ENCODE assay signal across 8 cellular contexts in genomic region chr15:83248151-83248851, GRCh38. TPM values are rescaled to one million over a fixed set of nuclear protein-coding genes. Genes with fewer than 3 reads are reported as not detected.
A peak's percentile ranks its signal among the peaks of the same experiment; 100 is the strongest.
DNase-seq lines count a peak whose midpoint lies in the region; ATAC-seq and TF ChIP-seq lines count a peak whose summit lies in the region.

No MANE protein-coding gene starts in this region.

- no peak overlapping the region for H3K27ac ChIP-seq in CD4-positive, alpha-beta memory T cell (ENCODE audit: low read depth, low read length)

- peaks cover 0 to 2% (median 0%) of the 10 kb centered on the region in 8 donors for H3K9me3 Mint-ChIP-seq in CD4-positive, alpha-beta memory T cell
- H3K9me3 Mint-ChIP-seq in activated T-helper 1 cell treated with anti-CD3 and anti-CD28 coated beads, Interleukin-12 subunit alpha, Interleukin-12 subunit beta, Interleukin-2, Interleukin-4 antibody, amounts not matched to agents 30 ng/mL and 10 ng/mL and 1 ng/mL, durations not matched to agents 14 hours and 24 hours and 36 hours = no peaks in the 10 kb centered on the region

- no peaks in the 10 kb centered on the region for H3K27me3 ChIP-seq in CD4-positive, alpha-beta memory T cell (ENCODE audit: insufficient read depth, low read length)

- no peaks in the 10 kb centered on the region for H3K4me1 ChIP-seq in CD4-positive, alpha-beta memory T cell (ENCODE audit: insufficient read depth, low read length)

- no peak overlapping the region for H3K4me3 ChIP-seq in CD4-positive, alpha-beta memory T cell (ENCODE audit: low read length in 2 of 2)

- ATAC-seq in left ventricle myocardium superior = peak; percentile 55
- ATAC-seq in HG03378 (IDR thresholded peaks at IDR 0.05; ENCODE audit: unreplicated experiment) = no peak
- no peak for ATAC-seq in GM21447 (IDR thresholded peaks at IDR 0.05; ENCODE audit: unreplicated experiment)

- peaks cover 21 to 25% of the 10 kb centered on the region in 2 donors for H3K27me3 Mint-ChIP-seq in CD4-positive, alpha-beta memory T cell
- peaks cover 28% of the 10 kb centered on the region for H3K27me3 Mint-ChIP-seq in activated T-helper 1 cell treated with anti-CD3 and anti-CD28 coated beads, Interleukin-12 subunit alpha, Interleukin-12 subunit beta, Interleukin-2, Interleukin-4 antibody, amounts not matched to agents 30 ng/mL and 10 ng/mL and 1 ng/mL, durations not matched to agents 14 hours and 24 hours and 36 hours (ENCODE audit: insufficient read depth)

- no peaks in the 10 kb centered on the region for H3K9me3 ChIP-seq in CD4-positive, alpha-beta memory T cell (ENCODE audit: control insufficient read depth in 1 of 2, low read length in 2 of 2)

- POLR2A ChIA-PET in CD4-positive, alpha-beta memory T cell (lab: Charles Lee; ENCODE audit: partially characterized antibody) = no interaction called here

- no peaks in the 10 kb centered on the region for H3K4me1 Mint-ChIP-seq in CD4-positive, alpha-beta memory T cell
- H3K4me1 Mint-ChIP-seq in activated T-helper 1 cell treated with anti-CD3 and anti-CD28 coated beads, Interleukin-12 subunit alpha, Interleukin-12 subunit beta, Interleukin-2, Interleukin-4 antibody, amounts not matched to agents 30 ng/mL and 10 ng/mL and 1 ng/mL, durations not matched to agents 14 hours and 24 hours and 36 hours (ENCODE audit: low read depth) = no peaks in the 10 kb centered on the region

- H3K27ac Mint-ChIP-seq in CD4-positive, alpha-beta memory T cell = no peak overlapping the region
- no peak overlapping the region for H3K27ac Mint-ChIP-seq in activated T-helper 1 cell treated with anti-CD3 and anti-CD28 coated beads, Interleukin-12 subunit alpha, Interleukin-12 subunit beta, Interleukin-2, Interleukin-4 antibody, amounts not matched to agents 30 ng/mL and 10 ng/mL and 1 ng/mL, durations not matched to agents 14 hours and 24 hours and 36 hours

- no peaks in the 10 kb centered on the region for H3K36me3 Mint-ChIP-seq in CD4-positive, alpha-beta memory T cell
- H3K36me3 Mint-ChIP-seq in activated T-helper 1 cell treated with anti-CD3 and anti-CD28 coated beads, Interleukin-12 subunit alpha, Interleukin-12 subunit beta, Interleukin-2, Interleukin-4 antibody, amounts not matched to agents 30 ng/mL and 10 ng/mL and 1 ng/mL, durations not matched to agents 14 hours and 24 hours and 36 hours (ENCODE audit: low read depth) = no peaks in the 10 kb centered on the region

- in situ Hi-C loops in GM13976 (cut with MboI; ENCODE audit: low sequenced_read_pairs, unreplicated experiment) = no loop called here

- intact Hi-C loops in CD4-positive, alpha-beta memory T cell (cut with micrococcal nuclease) = loop anchor here (10.0 kb wide), 1 partner anchor 306 kb away; no protein-coding TSS in a partner anchor
- intact Hi-C loops in activated T-helper 1 cell treated with anti-CD3 and anti-CD28 coated beads, Interleukin-12 subunit alpha, Interleukin-12 subunit beta, Interleukin-2, Interleukin-4 antibody, amounts not matched to agents 30 ng/mL and 10 ng/mL and 1 ng/mL, durations not matched to agents 14 hours and 24 hours and 36 hours (cut with micrococcal nuclease) = loop anchor here (1.0 to 2.0 kb wide), 3 partner anchors 132 to 311 kb away; no protein-coding TSS in a partner anchor
- intact Hi-C loops in left ventricle myocardium superior (cut with micrococcal nuclease) = no loop called here

- TF ChIP-seq CTCF in GM13976 (IDR thresholded peaks at IDR 0.05; ENCODE audit: borderline replicate concordance, control extremely low read depth, extremely low read depth, insufficient read depth, missing control alignments) = peak; percentile 84

- H3K4me3 Mint-ChIP-seq in CD4-positive, alpha-beta memory T cell = no peak overlapping the region
- no peak overlapping the region for H3K4me3 Mint-ChIP-seq in activated T-helper 1 cell treated with anti-CD3 and anti-CD28 coated beads, Interleukin-12 subunit alpha, Interleukin-12 subunit beta, Interleukin-2, Interleukin-4 antibody, amounts not matched to agents 30 ng/mL and 10 ng/mL and 1 ng/mL, durations not matched to agents 14 hours and 24 hours and 36 hours

- no peaks in the 10 kb centered on the region for H3K36me3 ChIP-seq in CD4-positive, alpha-beta memory T cell (ENCODE audit: insufficient read depth, low read length)

- DNase-seq in CD4-positive, alpha-beta memory T cell = peak in 4 of 5 donors; percentile 18 to 37 (median 32)
- DNase-seq in GM13976 (ENCODE audit: low spot score) = peak; percentile 38
- DNase-seq in NCI-H2029 treated with DMSO at 0.1 percent for 48 hours (lab: John Stamatoyannopoulos, UW) = peak; percentile 2
- DNase-seq in activated T-helper 1 cell treated with anti-CD3 and anti-CD28 coated beads, Interleukin-12 subunit alpha, Interleukin-12 subunit beta, Interleukin-2, Interleukin-4 antibody, amounts not matched to agents 30 ng/mL and 10 ng/mL and 1 ng/mL, durations not matched to agents 14 hours and 24 hours and 36 hours (ENCODE audit: low spot score) = peak; percentile 29
- no peak for DNase-seq in left ventricle myocardium superior
- peak; percentile 75 for DNase-seq in retina

- CTCF ChIA-PET in CD4-positive, alpha-beta memory T cell (lab: Charles Lee; ENCODE audit: partially characterized antibody) = interaction anchor here (0.6 to 4.7 kb wide), 18 partner anchors 8 to 578 kb away, joined by 3 to 20 read pairs (median 4); no protein-coding TSS in a partner anchor

RNA-seq across cellular contexts. Expression of gene BNC1, which starts 36.2 kb away (rescaled TPM):
- not detected for total RNA-seq in CD4-positive, alpha-beta memory T cell
- not detected for polyA plus RNA-seq in CD4-positive, alpha-beta memory T cell
- total RNA-seq in activated T-helper 1 cell treated with anti-CD3 and anti-CD28 coated beads, Interleukin-12 subunit alpha, Interleukin-12 subunit beta, Interleukin-2, Interleukin-4 antibody, amounts not matched to agents 30 ng/mL and 10 ng/mL and 1 ng/mL, durations not matched to agents 14 hours and 24 hours and 36 hours = not detected in 2 replicates
- total RNA-seq in left ventricle myocardium superior = 1.2 TPM

RNA-seq across cellular contexts. Expression of gene HDGFL3, which starts 40.7 kb away (rescaled TPM):
- total RNA-seq in CD4-positive, alpha-beta memory T cell = 1 to 10 TPM; 3.2 to 3.5 TPM
- polyA plus RNA-seq in CD4-positive, alpha-beta memory T cell = 1 to 10 TPM; 1.7 to 6.5 TPM
- 54.7 and 57.5 TPM in 2 replicates for total RNA-seq in activated T-helper 1 cell treated with anti-CD3 and anti-CD28 coated beads, Interleukin-12 subunit alpha, Interleukin-12 subunit beta, Interleukin-2, Interleukin-4 antibody, amounts not matched to agents 30 ng/mL and 10 ng/mL and 1 ng/mL, durations not matched to agents 14 hours and 24 hours and 36 hours
- total RNA-seq in left ventricle myocardium superior = 36.7 TPM
